In genomic region chr16:56226187-56226586, GRCh38 we compare ENCODE assay signal across 16 cellular contexts. TPM values are rescaled to one million over a fixed set of nuclear protein-coding genes. Genes with fewer than 3 reads are reported as not detected.
DNase-seq lines count a peak whose midpoint lies in the region; ATAC-seq and TF ChIP-seq lines count a peak whose summit lies in the region.
"Had no signal": no experiment of that assay in that cellular context is flagged by ENCODE, and none has a peak within 500 bp of the region (broad histone marks: within the 10 kb centered on the region; RNA-seq: fewer than 3 reads in every experiment).

No MANE protein-coding gene starts in this region.

- H3K36me3 ChIP-seq in DND-41 (ENCODE audit: insufficient read depth, low read length) (peaks cover 7% of the 10 kb centered on the region), psoas muscle (ENCODE audit: insufficient read depth in 1 of 2, low read depth in 1 of 2) (no peaks in the 10 kb centered on the region)
- H3K36me3 ChIP-seq: colonic mucosa, lower lobe of right lung, vagina, WERI-Rb-1 had no signal

- no peaks in the 10 kb centered on the region for H3K9me3 Mint-ChIP-seq in dendritic cell treated with granulocyte-macrophage colony-stimulating factor and Interleukin-4, amounts not matched to agents 40 ng/mL and 50 ng/mL, for 4 days
- H3K9me3 Mint-ChIP-seq: stimulated activated naive B cell treated with anti-CD40 and anti-IgM and Interleukin-4, amounts not matched to agents 10 μg/mL and 1 μg/mL and 100 μg/mL, for 72 hours had no signal

- intact Hi-C loops in dendritic cell treated with granulocyte-macrophage colony-stimulating factor and Interleukin-4, amounts not matched to agents 40 ng/mL and 50 ng/mL, for 4 days (cut with micrococcal nuclease), result no loop called here
- intact Hi-C loops in psoas muscle (cut with DNase I) (no loop called here), lower leg skin (cut with DNase I; ENCODE audit: low total_unique reads) (no loop called here)

- H3K4me1 ChIP-seq in DND-41 (ENCODE audit: insufficient read depth, low read length) (peaks cover 43% of the 10 kb centered on the region), psoas muscle (no peaks in the 10 kb centered on the region)
- H3K4me1 ChIP-seq: colonic mucosa, lower lobe of right lung, vagina had no signal

- peak; percentile 72 for ATAC-seq in DND-41 (ENCODE audit: insufficient read depth, low read depth)
- ATAC-seq in psoas muscle, result peak in 3 of 4 donors; percentile 53 to 68 (median 57)
- ATAC-seq in omental fat pad (ENCODE audit: low FRiP score), result no peak
- ATAC-seq: esophagus mucosa; lower lobe of right lung; stimulated activated naive B cell treated with anti-CD40 and anti-IgM and Interleukin-4, amounts not matched to agents 10 μg/mL and 1 μg/mL and 100 μg/mL, for 72 hours had no signal

- H3K4me3 ChIP-seq in DND-41 (ENCODE audit: low read depth in 1 of 2, low read length in 2 of 2) (no peak overlapping the region), psoas muscle (no peak overlapping the region), lower leg skin (ENCODE audit: low read depth, poor library complexity, severe bottlenecking) (no peak overlapping the region)
- H3K4me3 ChIP-seq: colonic mucosa, lower lobe of right lung, vagina had no signal

- DNase-seq in DND-41 (peak; percentile 64), MV-4-11 (lab: John Stamatoyannopoulos, UW) (peak; percentile 92), psoas muscle (peak; percentile 22 to 69), NCI-H2081 treated with DMSO at 0.1 percent for 48 hours (lab: John Stamatoyannopoulos, UW) (no peak), omental fat pad (ENCODE audit: low spot score) (no peak), lower leg skin (ENCODE audit: low spot score in 2 of 2) (no peak)
- DNase-seq: colonic mucosa; H7; Karpas-422; lower lobe of right lung; NCI-H2081; stimulated activated naive B cell treated with anti-CD40 and anti-IgM and Interleukin-4, amounts not matched to agents 10 μg/mL and 1 μg/mL and 100 μg/mL, for 72 hours; WERI-Rb-1 had no signal

- H3K27me3 Mint-ChIP-seq in dendritic cell treated with granulocyte-macrophage colony-stimulating factor and Interleukin-4, amounts not matched to agents 40 ng/mL and 50 ng/mL, for 4 days, result peaks cover 12% of the 10 kb centered on the region

- no peaks in the 10 kb centered on the region for H3K36me3 Mint-ChIP-seq in dendritic cell treated with granulocyte-macrophage colony-stimulating factor and Interleukin-4, amounts not matched to agents 40 ng/mL and 50 ng/mL, for 4 days (ENCODE audit: low read depth)
- H3K36me3 Mint-ChIP-seq: stimulated activated naive B cell treated with anti-CD40 and anti-IgM and Interleukin-4, amounts not matched to agents 10 μg/mL and 1 μg/mL and 100 μg/mL, for 72 hours had no signal

- TF ChIP-seq CTCF in DND-41 (IDR thresholded peaks at IDR 0.05; ENCODE audit: borderline replicate concordance, extremely low read depth, low read length, poor library complexity, severe bottlenecking), result no peak
- TF ChIP-seq CTCF in psoas muscle (IDR thresholded peaks at IDR 0.05), result no peak
- TF ChIP-seq CTCF in omental fat pad (IDR thresholded peaks at IDR 0.05), result no peak
- no peak for TF ChIP-seq CTCF in lower leg skin (IDR thresholded peaks at IDR 0.05)

- peaks cover 26% of the 10 kb centered on the region for H3K4me1 Mint-ChIP-seq in dendritic cell treated with granulocyte-macrophage colony-stimulating factor and Interleukin-4, amounts not matched to agents 40 ng/mL and 50 ng/mL, for 4 days (ENCODE audit: low read depth)

- H3K27me3 ChIP-seq in DND-41 (ENCODE audit: insufficient read depth, low read length, poor library complexity) (no peaks in the 10 kb centered on the region), psoas muscle (ENCODE audit: insufficient read depth in 3 of 3, low read length in 2 of 3) (peaks cover 0 to 2% (median 0%) of the 10 kb centered on the region in 3 donors)
- H3K27me3 ChIP-seq: colonic mucosa, vagina had no signal

- peak overlapping the region; percentile 55 for H3K4me2 ChIP-seq in DND-41 (ENCODE audit: insufficient read depth, low read length)

- H3K9me3 ChIP-seq in DND-41 (ENCODE audit: insufficient read depth, low read length, severe bottlenecking), result no peaks in the 10 kb centered on the region
- no peaks in the 10 kb centered on the region for H3K9me3 ChIP-seq in psoas muscle
- H3K9me3 ChIP-seq: colonic mucosa, lower lobe of right lung, vagina had no signal

- H3K4me3 Mint-ChIP-seq in dendritic cell treated with granulocyte-macrophage colony-stimulating factor and Interleukin-4, amounts not matched to agents 40 ng/mL and 50 ng/mL, for 4 days, result no peak overlapping the region
- H3K4me3 Mint-ChIP-seq: stimulated activated naive B cell treated with anti-CD40 and anti-IgM and Interleukin-4, amounts not matched to agents 10 μg/mL and 1 μg/mL and 100 μg/mL, for 72 hours had no signal

- no peak overlapping the region for H2AFZ ChIP-seq in DND-41 (ENCODE audit: low read depth, low read length)

- H4K20me1 ChIP-seq in DND-41 (ENCODE audit: insufficient read depth, low read length), result peaks cover 43% of the 10 kb centered on the region

- TF ChIP-seq POLR2A in lower leg skin (IDR thresholded peaks at IDR 0.05), result no peak

- H3K27ac Mint-ChIP-seq in dendritic cell treated with granulocyte-macrophage colony-stimulating factor and Interleukin-4, amounts not matched to agents 40 ng/mL and 50 ng/mL, for 4 days, result peak overlapping the region; percentile 24
- H3K27ac Mint-ChIP-seq: stimulated activated naive B cell treated with anti-CD40 and anti-IgM and Interleukin-4, amounts not matched to agents 10 μg/mL and 1 μg/mL and 100 μg/mL, for 72 hours had no signal

- WGBS in psoas muscle, 3 donors, result 40 to 65% (median 45%) methylated on average over 2 of the region's 2 CpGs
- 63 to 75% methylated on average over 2 of the region's 2 CpGs for WGBS in lower leg skin, 2 donors

- peaks cover 18% of the 10 kb centered on the region for H3K79me2 ChIP-seq in DND-41 (ENCODE audit: insufficient read depth, low read length)

- H3K9ac ChIP-seq in DND-41 (ENCODE audit: low read depth, low read length), result no peak overlapping the region

- H3K27ac ChIP-seq in DND-41 (ENCODE audit: low read length) (peak overlapping the region; percentile 65), psoas muscle (no peak overlapping the region)
- H3K27ac ChIP-seq: colonic mucosa, lower lobe of right lung, vagina, WERI-Rb-1 had no signal

RNA-seq across cellular contexts. Expression of gene GNAO1, which starts 34.9 kb away (rescaled TPM):
- total RNA-seq in psoas muscle, result 1 to 10 TPM in 3 of 4 donors, under 1 TPM in 1; 0.50 to 1.9 (median 1.1) TPM
- under 1 TPM; 0.35 to 0.60 (median 0.36) TPM for polyA plus RNA-seq in psoas muscle
- total RNA-seq in omental fat pad, result 1 to 10 TPM; 1.4 to 2.6 (median 2.3) TPM
- total RNA-seq in lower leg skin, result 1 to 10 TPM in 3 of 4 donors, under 1 TPM in 1; 0.67 to 4.0 (median 2.2) TPM

Comparison
In these comparisons a context has a peak if more than half of its experiments do, and no peak if none do; other contexts are left out.
1. DNase-seq: peak in DND-41 (single experiment), MV-4-11 (single experiment) and psoas muscle (2 of 2); none in NCI-H2081 treated with DMSO at 0.1 percent for 48 hours (single experiment), omental fat pad (single experiment) and lower leg skin (0 of 2).